ENCODE assay signal across 1 cellular context in the genomic region with DNA sequence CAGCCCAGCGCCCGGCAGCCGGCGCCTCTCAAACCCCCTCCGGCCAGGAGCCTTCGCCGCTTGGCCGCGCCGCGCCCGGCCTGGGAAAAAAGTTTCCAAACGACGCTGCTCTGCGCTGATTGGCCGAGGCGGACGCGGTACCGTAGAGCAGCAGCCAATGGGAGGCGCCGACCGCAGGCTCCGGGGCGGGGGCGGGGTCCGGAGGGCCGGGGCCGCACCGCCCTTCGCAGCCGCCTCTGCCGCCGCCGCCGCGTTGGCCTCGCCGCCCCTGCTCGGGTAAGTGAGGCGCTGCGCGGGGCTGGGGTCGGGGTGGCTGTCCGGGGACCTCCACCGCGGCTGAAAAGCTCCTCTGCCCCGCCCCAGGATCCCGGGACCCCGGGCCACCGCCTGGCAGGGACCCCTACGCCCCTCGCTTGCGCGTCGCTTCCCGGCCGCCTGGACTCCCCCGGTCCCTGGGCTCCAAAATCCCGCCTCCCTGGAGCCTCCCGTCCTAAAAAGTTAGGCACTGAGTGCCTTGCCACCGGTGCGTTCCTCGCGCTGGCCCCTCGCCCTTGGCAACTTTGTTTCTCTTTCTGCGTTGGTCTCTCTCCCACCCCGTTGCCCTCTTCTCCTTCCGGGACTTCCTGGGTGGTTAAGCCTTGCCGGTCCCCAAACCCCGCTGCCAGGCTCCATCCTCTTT.
TF ChIP-seq lines count a peak whose summit lies in the region.

NDE1 (plus strand) TSS at position 227 of the 679 bp plus-strand sequence. CDS start 14,534 bp downstream, outside the sequence.

TF ChIP-seq in HepG2, 621 proteins besides CTCF, POLR2A, EP300 and RAD21 (continued from another document and continues in another):
- TF ChIP-seq ZNF280D (CRISPR knock-in tag; IDR thresholded peaks at IDR 0.05) (no peak; the same call in 1 of the 2 replicates), SOX5 (CRISPR knock-in tag; IDR thresholded peaks at IDR 0.05; ENCODE audit: borderline replicate concordance) (0 out of 2 replicates have a peak, but pooled peaks have one; percentile 17), SP2 (CRISPR knock-in tag; IDR thresholded peaks at IDR 0.05) (peak; percentile 75), EEA1 (CRISPR knock-in tag; IDR thresholded peaks at IDR 0.05; ENCODE audit: borderline replicate concordance) (no peak; the same call in 1 of the 2 replicates), ZSCAN9 (CRISPR knock-in tag; IDR thresholded peaks at IDR 0.05; ENCODE audit: borderline replicate concordance) (peak; percentile 33; the same call in 1 of the 2 replicates), BHLHE40 (IDR thresholded peaks at IDR 0.05; ENCODE audit: low read length) (no peak), ZNF431 (CRISPR knock-in tag; IDR thresholded peaks at IDR 0.05; ENCODE audit: borderline replicate concordance, low read depth) (peak; percentile 95), KDM5A (IDR thresholded peaks at IDR 0.05; ENCODE audit: borderline replicate concordance, low read length) (peak; percentile 61; the same call in 1 of the 2 replicates), ZNF724P (CRISPR knock-in tag; IDR thresholded peaks at IDR 0.05; ENCODE audit: borderline replicate concordance) (peak; percentile 63; the same call in 1 of the 2 replicates), HBP1 (CRISPR knock-in tag; IDR thresholded peaks at IDR 0.05; ENCODE audit: low read depth) (peak; percentile 77), ZNF281 (CRISPR knock-in tag; IDR thresholded peaks at IDR 0.05; ENCODE audit: borderline replicate concordance) (no peak; the same call in 1 of the 2 replicates), ZBTB7B (CRISPR knock-in tag; IDR thresholded peaks at IDR 0.05) (peak; percentile 41), NR0B2 (CRISPR knock-in tag; IDR thresholded peaks at IDR 0.05) (no peak), HMGXB3 (CRISPR knock-in tag; IDR thresholded peaks at IDR 0.05; ENCODE audit: borderline replicate concordance) (no peak), ARHGAP35 (CRISPR knock-in tag; IDR thresholded peaks at IDR 0.05; ENCODE audit: borderline replicate concordance) (no peak), TBX3 (IDR thresholded peaks at IDR 0.05; ENCODE audit: borderline replicate concordance) (no peak), SMYD3 (CRISPR knock-in tag; IDR thresholded peaks at IDR 0.05) (no peak), ZNF562 (CRISPR knock-in tag; IDR thresholded peaks at IDR 0.05; ENCODE audit: borderline replicate concordance) (no peak), NR2F6 (IDR thresholded peaks at IDR 0.05) (no peak), NR2F6 (CRISPR knock-in tag; IDR thresholded peaks at IDR 0.05) (no peak), ZNF580 (CRISPR knock-in tag; IDR thresholded peaks at IDR 0.05; ENCODE audit: borderline replicate concordance, low read depth) (peak; percentile 72; the same call in 1 of the 2 replicates), ZNF263 (CRISPR knock-in tag; IDR thresholded peaks at IDR 0.05) (peak; percentile 84; the same call in 1 of the 2 replicates), ETV5 (CRISPR knock-in tag; IDR thresholded peaks at IDR 0.05; ENCODE audit: borderline replicate concordance) (peak; percentile 55; the same call in 1 of the 2 replicates), EED (CRISPR knock-in tag; IDR thresholded peaks at IDR 0.05) (0 out of 2 replicates have a peak, but pooled peaks have one; percentile 50), NONO (IDR thresholded peaks at IDR 0.05) (no peak), NONO (CRISPR knock-in tag; conservative IDR thresholded peaks at IDR 0.05) (peak; percentile 57; the same call in 1 of the 2 replicates), ZNF30 (CRISPR knock-in tag; IDR thresholded peaks at IDR 0.05) (no peak), AGO2 (optimal IDR thresholded peaks at IDR 0.05; ENCODE audit: low read depth, low read length) (peak; percentile 59), GATAD2A (CRISPR knock-in tag; IDR thresholded peaks at IDR 0.05) (no peak)
- TF ChIP-seq, protein P1, sequence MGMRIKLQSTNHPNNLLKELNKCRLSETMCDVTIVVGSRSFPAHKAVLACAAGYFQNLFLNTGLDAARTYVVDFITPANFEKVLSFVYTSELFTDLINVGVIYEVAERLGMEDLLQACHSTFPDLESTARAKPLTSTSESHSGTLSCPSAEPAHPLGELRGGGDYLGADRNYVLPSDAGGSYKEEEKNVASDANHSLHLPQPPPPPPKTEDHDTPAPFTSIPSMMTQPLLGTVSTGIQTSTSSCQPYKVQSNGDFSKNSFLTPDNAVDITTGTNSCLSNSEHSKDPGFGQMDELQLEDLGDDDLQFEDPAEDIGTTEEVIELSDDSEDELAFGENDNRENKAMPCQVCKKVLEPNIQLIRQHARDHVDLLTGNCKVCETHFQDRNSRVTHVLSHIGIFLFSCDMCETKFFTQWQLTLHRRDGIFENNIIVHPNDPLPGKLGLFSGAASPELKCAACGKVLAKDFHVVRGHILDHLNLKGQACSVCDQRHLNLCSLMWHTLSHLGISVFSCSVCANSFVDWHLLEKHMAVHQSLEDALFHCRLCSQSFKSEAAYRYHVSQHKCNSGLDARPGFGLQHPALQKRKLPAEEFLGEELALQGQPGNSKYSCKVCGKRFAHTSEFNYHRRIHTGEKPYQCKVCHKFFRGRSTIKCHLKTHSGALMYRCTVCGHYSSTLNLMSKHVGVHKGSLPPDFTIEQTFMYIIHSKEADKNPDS (CRISPR knock-in tag; IDR thresholded peaks at IDR 0.05) = peak; percentile 42; the same call in 1 of the 2 replicates
